Comparison of ENCODE assay signal across 19 cellular contexts in genomic region chr2:70520825-70521224, GRCh38. TPM values are rescaled to one million over a fixed set of nuclear protein-coding genes. Genes with fewer than 3 reads are reported as not detected.
"Had no signal": no experiment of that assay in that cellular context is flagged by ENCODE, and none has a peak within 500 bp of the region (broad histone marks: within the 10 kb centered on the region; RNA-seq: fewer than 3 reads in every experiment).

No MANE protein-coding gene starts in this region.

- H3K36me3 Mint-ChIP-seq: activated naive CD8-positive, alpha-beta T cell treated with anti-CD3 and anti-CD28 coated beads for 36 hours; brain; naive B cell; stimulated activated memory B cell treated with anti-CD40 and anti-IgM and Interleukin-4, amounts not matched to agents 10 μg/mL and 1 μg/mL and 100 μg/mL, for 72 hours had no signal

- H3K4me3 ChIP-seq: coronary artery, heart left ventricle, tibial artery, uterus had no signal

- ATAC-seq: activated CD4-positive, CD25-positive, alpha-beta regulatory T cell treated with anti-CD3 and anti-CD28 coated beads, Interleukin-2, amount 50 U/mL, for 24 hours; heart left ventricle; stimulated activated memory B cell treated with anti-CD40 and anti-IgM and Interleukin-4, amounts not matched to agents 10 μg/mL and 1 μg/mL and 100 μg/mL, for 72 hours had no signal

- H3K4me1 ChIP-seq: uterus had no signal

- H3K27ac Mint-ChIP-seq: activated naive CD8-positive, alpha-beta T cell treated with anti-CD3 and anti-CD28 coated beads for 36 hours; activated T-helper 1 cell treated with anti-CD3 and anti-CD28 coated beads, Interleukin-12 subunit alpha, Interleukin-12 subunit beta, Interleukin-2, Interleukin-4 antibody, amounts not matched to agents 30 ng/mL and 10 ng/mL and 1 ng/mL, durations not matched to agents 14 hours and 24 hours and 36 hours; brain; stimulated activated memory B cell treated with anti-CD40 and anti-IgM and Interleukin-4, amounts not matched to agents 10 μg/mL and 1 μg/mL and 100 μg/mL, for 72 hours had no signal

- H3K27me3 ChIP-seq: heart left ventricle, neutrophil, uterus had no signal

- H3K9me3 ChIP-seq: heart left ventricle, neutrophil, tibial artery, uterus had no signal

- H3K27ac ChIP-seq: coronary artery, heart left ventricle, neutrophil, tibial artery, uterus had no signal

- H3K4me1 Mint-ChIP-seq: brain had no signal

- H3K27me3 Mint-ChIP-seq: activated naive CD8-positive, alpha-beta T cell treated with anti-CD3 and anti-CD28 coated beads for 36 hours; central memory CD8-positive, alpha-beta T cell; stimulated activated memory B cell treated with anti-CD40 and anti-IgM and Interleukin-4, amounts not matched to agents 10 μg/mL and 1 μg/mL and 100 μg/mL, for 72 hours had no signal

- H3K4me3 Mint-ChIP-seq: activated naive CD8-positive, alpha-beta T cell treated with anti-CD3 and anti-CD28 coated beads for 36 hours; activated T-helper 1 cell treated with anti-CD3 and anti-CD28 coated beads, Interleukin-12 subunit alpha, Interleukin-12 subunit beta, Interleukin-2, Interleukin-4 antibody, amounts not matched to agents 30 ng/mL and 10 ng/mL and 1 ng/mL, durations not matched to agents 14 hours and 24 hours and 36 hours; brain; central memory CD8-positive, alpha-beta T cell; naive B cell; stimulated activated memory B cell treated with anti-CD40 and anti-IgM and Interleukin-4, amounts not matched to agents 10 μg/mL and 1 μg/mL and 100 μg/mL, for 72 hours had no signal

- FAIRE-seq: frontal cortex had no signal

- H3K9me3 Mint-ChIP-seq: activated naive CD8-positive, alpha-beta T cell treated with anti-CD3 and anti-CD28 coated beads for 36 hours; activated T-helper 1 cell treated with anti-CD3 and anti-CD28 coated beads, Interleukin-12 subunit alpha, Interleukin-12 subunit beta, Interleukin-2, Interleukin-4 antibody, amounts not matched to agents 30 ng/mL and 10 ng/mL and 1 ng/mL, durations not matched to agents 14 hours and 24 hours and 36 hours; brain; central memory CD8-positive, alpha-beta T cell; naive B cell; stimulated activated memory B cell treated with anti-CD40 and anti-IgM and Interleukin-4, amounts not matched to agents 10 μg/mL and 1 μg/mL and 100 μg/mL, for 72 hours had no signal

- DNase-seq: activated naive CD8-positive, alpha-beta T cell treated with anti-CD3 and anti-CD28 coated beads for 36 hours; amygdala; effector CD4-positive, alpha-beta T cell; heart left ventricle; naive B cell; posterior cingulate gyrus; retina; stimulated activated CD4-positive, alpha-beta T cell treated with anti-CD3 and anti-CD28 coated beads, Interleukin-2, amount 100 ng/mL, for 48 hours; tibial artery; uterus had no signal

- H3K36me3 ChIP-seq: heart left ventricle, neutrophil, tibial artery, uterus had no signal

RNA-seq across cellular contexts. Expression of gene TGFA, which starts 32.8 kb away (rescaled TPM):
- total RNA-seq: activated T-helper 1 cell treated with anti-CD3 and anti-CD28 coated beads, Interleukin-12 subunit alpha, Interleukin-12 subunit beta, Interleukin-2, Interleukin-4 antibody, amounts not matched to agents 30 ng/mL and 10 ng/mL and 1 ng/mL, durations not matched to agents 14 hours and 24 hours and 36 hours; fibroblast of lung had no signal
